ENCODE assay signal across 14 cellular contexts in the genomic region with DNA sequence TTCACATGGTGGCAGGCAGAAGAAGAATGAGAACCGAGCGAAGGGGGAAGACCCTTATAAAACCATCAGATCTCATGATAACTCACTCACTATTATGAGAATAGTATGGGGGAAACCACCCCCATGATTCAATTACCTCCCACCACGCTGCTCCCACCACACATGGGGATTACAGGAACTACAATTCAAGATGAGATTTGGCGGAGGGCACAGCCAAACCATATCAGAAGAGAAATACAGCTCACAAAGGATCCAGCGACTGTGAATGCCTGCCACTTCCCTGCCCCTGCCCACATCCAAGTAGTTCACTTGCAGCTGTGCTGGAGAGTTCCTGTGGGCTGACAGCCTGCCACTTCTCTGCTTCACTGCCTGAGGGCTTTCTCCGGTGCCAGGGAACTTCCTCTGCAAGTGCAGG.
"Had no signal": no experiment of that assay in that cellular context is flagged by ENCODE, and none has a peak within 500 bp of the region (broad histone marks: within the 10 kb centered on the region; RNA-seq: fewer than 3 reads in every experiment).

No MANE protein-coding gene starts in this region.

- H3K9me3 ChIP-seq: left lung, sigmoid colon had no signal

- H3K36me3 ChIP-seq: cardiac muscle cell, gastroesophageal sphincter, left lung, sigmoid colon, WERI-Rb-1 had no signal

- H3K27me3 Mint-ChIP-seq: activated CD4-positive, alpha-beta T cell treated with anti-CD3 and anti-CD28 coated beads, Interleukin-2, amount 10 ng/mL, durations not matched to agents 24 days and 14 days had no signal

- H3K4me1 Mint-ChIP-seq: activated CD4-positive, alpha-beta T cell treated with anti-CD3 and anti-CD28 coated beads, Interleukin-2, amount 10 ng/mL, durations not matched to agents 24 days and 14 days; nephron progenitor cell; T-cell had no signal

- DNase-seq: activated CD4-positive, alpha-beta T cell treated with anti-CD3 and anti-CD28 coated beads, Interleukin-2, amount 10 ng/mL, durations not matched to agents 24 days and 14 days; activated gamma-delta T cell treated with Interleukin-2 at 50 U/mL for 16 hours; islet precursor cell; left lung; mesenchymal stem cell; nephron progenitor cell; sigmoid colon; stimulated activated CD4-positive, alpha-beta T cell treated with anti-CD3 and anti-CD28 coated beads, Interleukin-12 subunit alpha, Interleukin-12 subunit beta, amount 100 ng/mL, for 4 hours; stimulated activated CD4-positive, alpha-beta T cell treated with anti-CD3 and anti-CD28 coated beads, Interleukin-4, amount 100 ng/mL, for 4 hours; T-cell; trophoblast cell; WERI-Rb-1 had no signal

- H3K9me3 Mint-ChIP-seq: activated CD4-positive, alpha-beta T cell treated with anti-CD3 and anti-CD28 coated beads, Interleukin-2, amount 10 ng/mL, durations not matched to agents 24 days and 14 days had no signal

- H3K36me3 Mint-ChIP-seq: T-cell had no signal

- ATAC-seq: gastroesophageal sphincter, left lung, T-cell had no signal

- H3K27me3 ChIP-seq: cardiac muscle cell, gastroesophageal sphincter, left lung, sigmoid colon had no signal

- H3K4me3 Mint-ChIP-seq: activated CD4-positive, alpha-beta T cell treated with anti-CD3 and anti-CD28 coated beads, Interleukin-2, amount 10 ng/mL, durations not matched to agents 24 days and 14 days; nephron progenitor cell; T-cell had no signal

- H3K27ac ChIP-seq: cardiac muscle cell, gastroesophageal sphincter, left lung, sigmoid colon, WERI-Rb-1 had no signal

- H3K4me3 ChIP-seq: cardiac muscle cell, gastroesophageal sphincter, left lung, sigmoid colon had no signal

- H3K27ac Mint-ChIP-seq: activated CD4-positive, alpha-beta T cell treated with anti-CD3 and anti-CD28 coated beads, Interleukin-2, amount 10 ng/mL, durations not matched to agents 24 days and 14 days; nephron progenitor cell; T-cell had no signal

- H3K4me1 ChIP-seq: left lung had no signal
